Comparison of ENCODE assay signal across 8 cellular contexts in the genomic region with DNA sequence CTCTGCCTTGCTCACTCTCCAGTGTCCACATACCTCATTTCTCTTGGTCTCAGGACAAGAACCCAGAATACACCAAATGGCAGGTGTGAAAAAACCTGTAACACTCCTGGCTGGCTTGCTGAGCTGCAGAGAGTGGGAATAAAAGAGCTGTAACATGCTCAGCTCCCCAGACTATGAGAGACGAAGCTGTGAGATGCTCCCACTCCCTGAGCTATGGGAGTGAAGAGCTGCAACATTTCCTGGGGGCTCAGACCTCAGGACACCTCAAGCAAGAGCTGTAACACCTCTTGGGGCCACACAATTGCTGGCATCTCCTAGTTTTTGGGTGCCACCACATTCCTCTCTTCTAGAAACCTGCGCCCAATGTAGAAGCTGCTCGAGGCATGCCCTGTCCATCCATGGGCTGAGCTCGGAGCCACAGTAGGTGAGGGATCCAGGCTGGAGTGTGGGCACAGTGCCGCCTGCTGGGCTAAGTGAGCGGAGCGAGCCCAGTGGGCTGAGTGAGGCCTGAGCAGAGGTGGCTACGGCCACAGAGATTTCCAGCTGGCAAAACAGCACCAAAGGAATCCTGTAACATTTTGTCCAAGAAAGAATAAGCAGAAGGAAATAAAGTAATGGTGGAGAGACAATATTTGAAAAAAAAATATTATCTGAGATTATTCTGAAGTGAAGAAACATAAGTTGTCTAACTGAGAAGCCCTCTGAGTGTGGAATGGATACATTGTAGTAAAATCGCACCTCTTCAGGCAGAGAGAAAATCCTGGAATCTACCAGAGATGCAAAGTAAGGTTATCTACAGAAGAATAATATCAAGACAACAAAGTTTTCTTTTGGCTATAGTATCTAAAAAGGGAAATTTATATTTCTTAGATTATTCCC.
DNase-seq lines count a peak whose midpoint lies in the region; ATAC-seq, FAIRE-seq and TF ChIP-seq lines count a peak whose summit lies in the region.

No MANE protein-coding gene starts in this region.

- peak; percentile 70 for ATAC-seq in GM18498 (IDR thresholded peaks at IDR 0.05; ENCODE audit: unreplicated experiment)
- ATAC-seq in HG02884 (IDR thresholded peaks at IDR 0.05; ENCODE audit: unreplicated experiment) = peak; percentile 83
- ATAC-seq in SK-N-SH treated with all-trans-retinoic acid at 6 μM for 48 hours = peak; percentile 100
- no peak for ATAC-seq in HG03108 (IDR thresholded peaks at IDR 0.05; ENCODE audit: unreplicated experiment)

- DNase-seq in kidney = no peak
- DNase-seq in T1000 (lab: John Stamatoyannopoulos, UW) = no peak
- DNase-seq in caudate nucleus (lab: John Stamatoyannopoulos, UW) = no peak
- no peak for DNase-seq in Peyer's patch

- H3K9me3 ChIP-seq in kidney (ENCODE audit: control insufficient read depth in 1 of 2, low read length in 2 of 2) = no peaks in the 10 kb centered on the region
- no peaks in the 10 kb centered on the region for H3K9me3 ChIP-seq in Peyer's patch

- H3K4me3 ChIP-seq in kidney (ENCODE audit: low read length in 2 of 2) (no peak overlapping the region), Peyer's patch (no peak overlapping the region)

- no peaks in the 10 kb centered on the region for H3K27me3 ChIP-seq in Peyer's patch

- TF ChIP-seq CTCF in kidney (IDR thresholded peaks at IDR 0.05; ENCODE audit: borderline replicate concordance, extremely low read depth, insufficient read depth) = peak; percentile 9
- TF ChIP-seq CTCF in Peyer's patch (IDR thresholded peaks at IDR 0.05) = no peak

- intact Hi-C loops in kidney (cut with DNase I) = no loop called here

- H3K9ac ChIP-seq in kidney (ENCODE audit: low read length in 2 of 2) = no peak overlapping the region

- H3K36me3 ChIP-seq in kidney (ENCODE audit: control insufficient read depth in 1 of 2, insufficient read depth in 2 of 2, low read length in 2 of 2) (no peaks in the 10 kb centered on the region), Peyer's patch (no peaks in the 10 kb centered on the region)

- FAIRE-seq in kidney (lab: Jason Lieb, UNC) = no peak

- H3K27ac ChIP-seq in kidney (ENCODE audit: low read depth in 2 of 2, low read length in 2 of 2) = no peak overlapping the region
- no peak overlapping the region for H3K27ac ChIP-seq in caudate nucleus (ENCODE audit: low read depth, low read length)
- H3K27ac ChIP-seq in Peyer's patch = no peak overlapping the region

- TF ChIP-seq POLR2A in Peyer's patch (IDR thresholded peaks at IDR 0.05) = no peak

- H3K4me1 ChIP-seq in kidney (ENCODE audit: control insufficient read depth in 1 of 2, insufficient read depth in 1 of 2, low read depth in 1 of 2, low read length in 2 of 2) = no peaks in the 10 kb centered on the region
- no peaks in the 10 kb centered on the region for H3K4me1 ChIP-seq in Peyer's patch

TF ChIP-seq in SK-N-SH treated with all-trans-retinoic acid at 6 μM for 48 hours, 23 proteins besides CTCF, POLR2A, EP300 and RAD21:
- TF ChIP-seq ISL1 (CRISPR knock-in tag; IDR thresholded peaks at IDR 0.05) = no peak
- no peak for TF ChIP-seq BACH2 (CRISPR knock-in tag; IDR thresholded peaks at IDR 0.05; ENCODE audit: borderline replicate concordance)
- no peak for TF ChIP-seq CREB5 (CRISPR knock-in tag; IDR thresholded peaks at IDR 0.05; ENCODE audit: low read depth)
- TF ChIP-seq ZNF565 (CRISPR knock-in tag; conservative IDR thresholded peaks at IDR 0.05; ENCODE audit: low read depth) = no peak
- TF ChIP-seq PATZ1 (CRISPR knock-in tag; IDR thresholded peaks at IDR 0.05; ENCODE audit: borderline replicate concordance) = no peak
- no peak for TF ChIP-seq PPARA (CRISPR knock-in tag; IDR thresholded peaks at IDR 0.05; ENCODE audit: borderline replicate concordance)
- TF ChIP-seq TCF4 (CRISPR knock-in tag; IDR thresholded peaks at IDR 0.05; ENCODE audit: borderline replicate concordance) = no peak
- no peak for TF ChIP-seq ZC3H10 (CRISPR knock-in tag; IDR thresholded peaks at IDR 0.05)
- TF ChIP-seq ARNTL (CRISPR knock-in tag; IDR thresholded peaks at IDR 0.05; ENCODE audit: borderline replicate concordance, low read depth) = no peak
